1 cellular context compared by ENCODE assay signal in the genomic region with DNA sequence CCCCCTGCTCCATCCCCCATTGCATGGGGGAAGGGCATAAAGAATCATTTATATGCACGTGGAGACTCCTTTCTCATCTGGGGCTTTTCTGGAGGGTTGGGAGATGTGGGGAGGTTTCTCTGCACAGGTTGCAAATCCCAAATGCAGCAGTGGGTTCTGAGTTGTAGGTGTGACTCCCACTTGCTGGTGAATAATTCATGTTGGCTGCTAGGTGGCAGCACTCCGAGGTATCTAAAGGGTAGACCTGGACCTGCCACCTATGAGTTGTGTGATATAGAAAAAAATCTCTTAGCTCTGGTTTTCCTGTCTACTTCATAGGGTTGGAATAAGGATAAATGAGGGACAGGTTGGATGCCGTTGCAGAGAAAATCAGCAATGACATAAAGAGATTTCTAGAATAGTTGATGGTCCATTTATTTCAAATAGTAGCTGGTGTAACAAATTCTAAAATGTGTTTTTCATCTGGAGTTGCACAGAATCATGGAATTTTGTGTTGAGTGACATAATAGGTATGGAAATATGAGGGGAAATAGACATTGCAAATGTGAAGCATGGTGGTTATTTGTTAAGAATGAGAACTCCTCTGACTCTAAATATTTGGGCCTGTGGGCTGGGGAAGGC.
TF ChIP-seq lines count a peak whose summit lies in the region.

No MANE protein-coding gene starts in this region.

TF ChIP-seq in WTC11, 78 proteins besides CTCF, POLR2A, EP300 and RAD21 (continued from another document):
- TF ChIP-seq, protein P1, sequence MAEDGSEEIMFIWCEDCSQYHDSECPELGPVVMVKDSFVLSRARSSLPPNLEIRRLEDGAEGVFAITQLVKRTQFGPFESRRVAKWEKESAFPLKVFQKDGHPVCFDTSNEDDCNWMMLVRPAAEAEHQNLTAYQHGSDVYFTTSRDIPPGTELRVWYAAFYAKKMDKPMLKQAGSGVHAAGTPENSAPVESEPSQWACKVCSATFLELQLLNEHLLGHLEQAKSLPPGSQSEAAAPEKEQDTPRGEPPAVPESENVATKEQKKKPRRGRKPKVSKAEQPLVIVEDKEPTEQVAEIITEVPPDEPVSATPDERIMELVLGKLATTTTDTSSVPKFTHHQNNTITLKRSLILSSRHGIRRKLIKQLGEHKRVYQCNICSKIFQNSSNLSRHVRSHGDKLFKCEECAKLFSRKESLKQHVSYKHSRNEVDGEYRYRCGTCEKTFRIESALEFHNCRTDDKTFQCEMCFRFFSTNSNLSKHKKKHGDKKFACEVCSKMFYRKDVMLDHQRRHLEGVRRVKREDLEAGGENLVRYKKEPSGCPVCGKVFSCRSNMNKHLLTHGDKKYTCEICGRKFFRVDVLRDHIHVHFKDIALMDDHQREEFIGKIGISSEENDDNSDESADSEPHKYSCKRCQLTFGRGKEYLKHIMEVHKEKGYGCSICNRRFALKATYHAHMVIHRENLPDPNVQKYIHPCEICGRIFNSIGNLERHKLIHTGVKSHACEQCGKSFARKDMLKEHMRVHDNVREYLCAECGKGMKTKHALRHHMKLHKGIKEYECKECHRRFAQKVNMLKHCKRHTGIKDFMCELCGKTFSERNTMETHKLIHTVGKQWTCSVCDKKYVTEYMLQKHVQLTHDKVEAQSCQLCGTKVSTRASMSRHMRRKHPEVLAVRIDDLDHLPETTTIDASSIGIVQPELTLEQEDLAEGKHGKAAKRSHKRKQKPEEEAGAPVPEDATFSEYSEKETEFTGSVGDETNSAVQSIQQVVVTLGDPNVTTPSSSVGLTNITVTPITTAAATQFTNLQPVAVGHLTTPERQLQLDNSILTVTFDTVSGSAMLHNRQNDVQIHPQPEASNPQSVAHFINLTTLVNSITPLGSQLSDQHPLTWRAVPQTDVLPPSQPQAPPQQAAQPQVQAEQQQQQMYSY (CRISPR knock-in tag; IDR thresholded peaks at IDR 0.05), result no peak
- TF ChIP-seq, protein P2, sequence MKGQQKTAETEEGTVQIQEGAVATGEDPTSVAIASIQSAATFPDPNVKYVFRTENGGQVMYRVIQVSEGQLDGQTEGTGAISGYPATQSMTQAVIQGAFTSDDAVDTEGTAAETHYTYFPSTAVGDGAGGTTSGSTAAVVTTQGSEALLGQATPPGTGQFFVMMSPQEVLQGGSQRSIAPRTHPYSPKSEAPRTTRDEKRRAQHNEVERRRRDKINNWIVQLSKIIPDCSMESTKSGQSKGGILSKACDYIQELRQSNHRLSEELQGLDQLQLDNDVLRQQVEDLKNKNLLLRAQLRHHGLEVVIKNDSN (CRISPR knock-in tag; IDR thresholded peaks at IDR 0.05), result no peak
